Comparison of ENCODE assay signal across 10 cellular contexts in genomic region chr17:40556198-40556661, GRCh38. TPM values are rescaled to one million over a fixed set of nuclear protein-coding genes. Genes with fewer than 3 reads are reported as not detected.
DNase-seq lines count a peak whose midpoint lies in the region; ATAC-seq, FAIRE-seq and TF ChIP-seq lines count a peak whose summit lies in the region.
"Had no signal": no experiment of that assay in that cellular context is flagged by ENCODE, and none has a peak within 500 bp of the region (broad histone marks: within the 10 kb centered on the region; RNA-seq: fewer than 3 reads in every experiment).

No MANE protein-coding gene starts in this region.

- peaks cover 62% of the 10 kb centered on the region for H3K36me3 Mint-ChIP-seq in CD4-positive, CD25-positive, alpha-beta regulatory T cell
- H3K36me3 Mint-ChIP-seq in endodermal cell (ENCODE audit: low read depth) = no peaks in the 10 kb centered on the region

- H3K4me3 Mint-ChIP-seq in CD4-positive, CD25-positive, alpha-beta regulatory T cell = peak overlapping the region in 2 of 4 donors; percentile 48 to 85
- H3K4me3 Mint-ChIP-seq in endodermal cell = no peak overlapping the region

- no peak for FAIRE-seq in pancreas (lab: Jason Lieb, UNC)

- no peak for DNase-seq in CD4-positive, CD25-positive, alpha-beta regulatory T cell
- peak; percentile 18 for DNase-seq in endodermal cell
- DNase-seq in gastrocnemius medialis = no peak
- DNase-seq in pancreas = no peak
- DNase-seq in NCI-H226 = no peak
- DNase-seq: activated CD4-positive, alpha-beta T cell treated with anti-CD3 and anti-CD28 coated beads for 4 hours; erythroblast had no signal

- 92 to 100% methylated on average over 1 of the region's 1 CpG for WGBS in endodermal cell (ENCODE audit: insufficient coverage in 1 of 2, insufficient read length in 1 of 2), 2 experiments
- WGBS in pancreas, 2 donors = 78 to 91% methylated on average over 1 of the region's 1 CpG

- no peak for ATAC-seq in CD4-positive, CD25-positive, alpha-beta regulatory T cell (ENCODE audit: low read depth in 2 of 2)
- ATAC-seq in gastrocnemius medialis (no peak), pancreas (no peak), HG03039 (IDR thresholded peaks at IDR 0.05; ENCODE audit: unreplicated experiment) (no peak)
- ATAC-seq: body of pancreas had no signal

- no peaks in the 10 kb centered on the region for H3K9me3 Mint-ChIP-seq in CD4-positive, CD25-positive, alpha-beta regulatory T cell
- no peaks in the 10 kb centered on the region for H3K9me3 Mint-ChIP-seq in endodermal cell

- no peaks in the 10 kb centered on the region for H3K27me3 Mint-ChIP-seq in CD4-positive, CD25-positive, alpha-beta regulatory T cell
- peaks cover 9% of the 10 kb centered on the region for H3K27me3 Mint-ChIP-seq in endodermal cell (ENCODE audit: insufficient read depth)

- TF ChIP-seq CTCF in endodermal cell (conservative IDR thresholded peaks at IDR 0.05) (no peak), gastrocnemius medialis (IDR thresholded peaks at IDR 0.05 in 4 of 5, conservative IDR thresholded peaks at IDR 0.05 in 1 of 5) (no peak), pancreas (IDR thresholded peaks at IDR 0.05) (no peak)

- H3K4me1 ChIP-seq in CD4-positive, CD25-positive, alpha-beta regulatory T cell (ENCODE audit: control insufficient read depth, insufficient read depth, low read length, poor library complexity, severe bottlenecking) = peaks cover 82% of the 10 kb centered on the region
- H3K4me1 ChIP-seq in endodermal cell (ENCODE audit: control insufficient read depth, insufficient read depth, low read length) (no peaks in the 10 kb centered on the region), gastrocnemius medialis (peaks cover 37% of the 10 kb centered on the region in 2 donors), pancreas (peaks cover 0 to 3% (median 0%) of the 10 kb centered on the region in 3 donors)

- peaks cover 14 to 97% (median 53%) of the 10 kb centered on the region in 4 donors for H3K4me1 Mint-ChIP-seq in CD4-positive, CD25-positive, alpha-beta regulatory T cell
- peaks cover 14% of the 10 kb centered on the region for H3K4me1 Mint-ChIP-seq in endodermal cell

- intact Hi-C loops in gastrocnemius medialis (cut with DNase I; ENCODE audit: low total_unique reads) (loop anchor here (10.0 kb wide), 1 partner anchor 261 kb away; no protein-coding TSS in a partner anchor), pancreas (cut with DNase I) (loop anchor here in 1 of 3 donors (10.0 kb wide), 1 partner anchor 191 kb away; the partner anchor contains the start of gene GJD3)

- H3K4me3 ChIP-seq in CD4-positive, CD25-positive, alpha-beta regulatory T cell (ENCODE audit: low read depth, low read length) = no peak overlapping the region
- no peak overlapping the region for H3K4me3 ChIP-seq in endodermal cell (ENCODE audit: low read length)
- no peak overlapping the region for H3K4me3 ChIP-seq in gastrocnemius medialis
- H3K4me3 ChIP-seq in pancreas = no peak overlapping the region
- H3K4me3 ChIP-seq: body of pancreas had no signal

- peaks cover 85% of the 10 kb centered on the region for H3K36me3 ChIP-seq in CD4-positive, CD25-positive, alpha-beta regulatory T cell (ENCODE audit: control insufficient read depth, insufficient read depth, low read length)
- H3K36me3 ChIP-seq in endodermal cell (ENCODE audit: control insufficient read depth, insufficient read depth, low read length) (no peaks in the 10 kb centered on the region), gastrocnemius medialis (no peaks in the 10 kb centered on the region), pancreas (no peaks in the 10 kb centered on the region)

- peak overlapping the region; percentile 34 for H3K27ac ChIP-seq in CD4-positive, CD25-positive, alpha-beta regulatory T cell (ENCODE audit: insufficient read depth, low read length, poor library complexity, severe bottlenecking)
- H3K27ac ChIP-seq in endodermal cell (ENCODE audit: low read depth, low read length) (no peak overlapping the region), gastrocnemius medialis (peak overlapping the region in 3 of 4 donors; percentile 63 to 73 (median 66)), pancreas (peak overlapping the region in 1 of 4 donors; percentile 41)

- TF ChIP-seq POLR2A in GM19099 (IDR thresholded peaks at IDR 0.05; ENCODE audit: extremely low read depth, insufficient read length, low read depth) (peak; percentile 2), gastrocnemius medialis (IDR thresholded peaks at IDR 0.05) (no peak)

- no peaks in the 10 kb centered on the region for H3K27me3 ChIP-seq in CD4-positive, CD25-positive, alpha-beta regulatory T cell (ENCODE audit: control insufficient read depth, insufficient read depth, low read length)
- H3K27me3 ChIP-seq in endodermal cell (ENCODE audit: control insufficient read depth, insufficient read depth, low read length, poor library complexity, severe bottlenecking) = no peaks in the 10 kb centered on the region
- no peaks in the 10 kb centered on the region for H3K27me3 ChIP-seq in gastrocnemius medialis
- H3K27me3 ChIP-seq in pancreas = no peaks in the 10 kb centered on the region
- H3K27me3 ChIP-seq: body of pancreas had no signal

- H3K27ac Mint-ChIP-seq in CD4-positive, CD25-positive, alpha-beta regulatory T cell = peak overlapping the region; percentile 59 to 95 (median 95)
- no peak overlapping the region for H3K27ac Mint-ChIP-seq in endodermal cell

- in situ Hi-C loops in gastrocnemius medialis (cut with MboI; ENCODE audit: low sequenced_read_pairs in 4 of 4) = no loop called here

- H3K9me3 ChIP-seq in CD4-positive, CD25-positive, alpha-beta regulatory T cell (ENCODE audit: control insufficient read depth in 2 of 2, low read length in 2 of 2) = no peaks in the 10 kb centered on the region
- H3K9me3 ChIP-seq in endodermal cell (ENCODE audit: control insufficient read depth, low read length) (no peaks in the 10 kb centered on the region), gastrocnemius medialis (no peaks in the 10 kb centered on the region), pancreas (no peaks in the 10 kb centered on the region)
- H3K9me3 ChIP-seq: body of pancreas had no signal

- H3K9ac ChIP-seq in endodermal cell (ENCODE audit: extremely low read depth, low read length, poor library complexity, severe bottlenecking) = no peak overlapping the region

RNA-seq across cellular contexts. Expression of gene CCR7, which starts 9.0 kb away (rescaled TPM):
- total RNA-seq in CD4-positive, CD25-positive, alpha-beta regulatory T cell = 192 TPM
- polyA plus RNA-seq in CD4-positive, CD25-positive, alpha-beta regulatory T cell = 100 to 1,000 TPM; 351 to 828 (median 609) TPM
- total RNA-seq in endodermal cell (under 1 TPM in 1 of 2 donors, not detected in 1; 0.53 TPM), gastrocnemius medialis (under 1 TPM in 1 of 4 donors, not detected in 3; 0.11 TPM), pancreas (under 1 TPM in 3 of 6 donors, not detected in 3; 0.09 to 0.82 (median 0.09) TPM)
- 0.21 TPM for polyA plus RNA-seq in endodermal cell (2013, experiment 1 of 2)
- not detected for polyA plus RNA-seq in endodermal cell (2013, experiment 2 of 2)
- polyA plus RNA-seq in pancreas = under 1 TPM; 0.07 to 0.08 TPM

RNA-seq across cellular contexts. Expression of gene TNS4, which starts 54.8 kb away (rescaled TPM):
- 1.1 TPM for total RNA-seq in CD4-positive, CD25-positive, alpha-beta regulatory T cell
- under 1 TPM in 1 of 4 donors, not detected in 3; 0.16 TPM for polyA plus RNA-seq in CD4-positive, CD25-positive, alpha-beta regulatory T cell
- total RNA-seq in endodermal cell (1 to 10 TPM in 1 of 2 donors, under 1 TPM in 1; 0.89 to 2.5 TPM), gastrocnemius medialis (under 1 TPM in 1 of 4 donors, not detected in 3; 0.18 TPM), pancreas (under 1 TPM in 2 of 6 donors, not detected in 4; 0.16 to 0.24 TPM)
- polyA plus RNA-seq in endodermal cell (2013, experiment 1 of 2) = 0.07 TPM
- not detected for polyA plus RNA-seq in endodermal cell (2013, experiment 2 of 2)
- not detected for polyA plus RNA-seq in pancreas
- total RNA-seq: body of pancreas had no signal

Comparison
In these comparisons a context has a peak if more than half of its experiments do, and no peak if none do; other contexts are left out.
1. RNA of gene CCR7, which starts 9.0 kb away (total RNA-seq): 192 TPM in CD4-positive, CD25-positive, alpha-beta regulatory T cell (single experiment); 0.53 TPM in endodermal cell, 0.09 to 0.82 TPM in pancreas and 0.11 TPM in gastrocnemius medialis; every median in the first group is over 100 times any median in the second.